23 cellular contexts compared by ENCODE assay signal in genomic region chr1:53145051-53145600, GRCh38. TPM values are rescaled to one million over a fixed set of nuclear protein-coding genes. Genes with fewer than 3 reads are reported as not detected.
A peak's percentile ranks its signal among the peaks of the same experiment; 100 is the strongest.
DNase-seq lines count a peak whose midpoint lies in the region; ATAC-seq, FAIRE-seq and TF ChIP-seq lines count a peak whose summit lies in the region.
"Had no signal": no experiment of that assay in that cellular context is flagged by ENCODE, and none has a peak within 500 bp of the region (broad histone marks: within the 10 kb centered on the region; RNA-seq: fewer than 3 reads in every experiment).

No MANE protein-coding gene starts in this region.

- no peaks in the 10 kb centered on the region for H3K36me3 ChIP-seq in HepG2 (replicated peaks in 1 of 2; ENCODE audit: control insufficient read depth in 1 of 2, insufficient read depth in 2 of 2, low read length in 2 of 2)
- no peaks in the 10 kb centered on the region for H3K36me3 ChIP-seq in right lobe of liver
- H3K36me3 ChIP-seq in esophagus muscularis mucosa = no peaks in the 10 kb centered on the region
- no peaks in the 10 kb centered on the region for H3K36me3 ChIP-seq in pancreas
- no peaks in the 10 kb centered on the region for H3K36me3 ChIP-seq in vagina
- H3K36me3 ChIP-seq: gastrocnemius medialis, left ventricle myocardium inferior had no signal

- H3K79me2 ChIP-seq in HepG2 (ENCODE audit: insufficient read depth, low read length) = no peaks in the 10 kb centered on the region

- H4K20me1 ChIP-seq in HepG2 (ENCODE audit: insufficient read depth, low read length) = no peaks in the 10 kb centered on the region

- FAIRE-seq in HepG2 (lab: Jason Lieb, UNC) = no peak
- FAIRE-seq in pancreas (lab: Jason Lieb, UNC) = no peak
- FAIRE-seq: H54 had no signal

- H2AFZ ChIP-seq in HepG2 (ENCODE audit: low read length) = no peak overlapping the region

- intact Hi-C loops in HepG2 (cut with micrococcal nuclease; ENCODE audit: unreplicated experiment) = loop anchor here (10.0 kb wide), 1 partner anchor 590 kb away; the partner anchor contains the start of gene TUT4
- intact Hi-C loops in right lobe of liver (cut with DNase I) = no loop called here
- intact Hi-C loops in esophagus muscularis mucosa (cut with DNase I) = no loop called here
- intact Hi-C loops in pancreas (cut with DNase I) = no loop called here
- intact Hi-C loops in vagina (cut with DNase I) = no loop called here

- H3K4me3 ChIP-seq in HepG2 (replicated peaks in 1 of 3; ENCODE audit: insufficient read depth in 1 of 3, low read depth in 2 of 3, low read length in 3 of 3) (peak overlapping the region; percentile 2 to 70 (median 39); a peak in 1 of 6 replicates), right lobe of liver (no peak overlapping the region), esophagus muscularis mucosa (no peak overlapping the region), pancreas (no peak overlapping the region), vagina (no peak overlapping the region)
- H3K4me3 ChIP-seq: gastrocnemius medialis, left ventricle myocardium inferior had no signal

- CTCF ChIA-PET in HepG2 (lab: Yijun Ruan, JAX; ENCODE audit: low intra/inter-chr PET ratio, low total read pairs) = no interaction called here

- peaks cover 71% of the 10 kb centered on the region for H3K4me1 ChIP-seq in HepG2 (ENCODE audit: insufficient read depth, low read length)
- peaks cover 0 to 23% (median 8%) of the 10 kb centered on the region in 4 donors for H3K4me1 ChIP-seq in right lobe of liver
- H3K4me1 ChIP-seq in esophagus muscularis mucosa = peaks cover 5 to 34% (median 27%) of the 10 kb centered on the region in 4 donors
- H3K4me1 ChIP-seq in pancreas = peaks cover 13 to 25% (median 16%) of the 10 kb centered on the region in 3 donors
- H3K4me1 ChIP-seq in vagina = peaks cover 16% of the 10 kb centered on the region

- in situ Hi-C loops in HepG2 (cut with HindIII; ENCODE audit: extremely low pct_ligation_motif_present, low pct_unique_long_range_greater_than_20kb) = no loop called here
- in situ Hi-C loops in KBM-7 (cut with MboI; ENCODE audit: low pct_unique_long_range_greater_than_20kb, low sequenced_read_pairs) = no loop called here

- peak overlapping the region; percentile 96 for H3K4me2 ChIP-seq in HepG2 (ENCODE audit: low read depth, low read length)

- H3K27ac ChIP-seq in HepG2 (ENCODE audit: extremely low read length, insufficient read depth, low read length) = peak overlapping the region; percentile 88
- H3K27ac ChIP-seq in right lobe of liver = peak overlapping the region in 1 of 3 donors; percentile 75
- H3K27ac ChIP-seq in esophagus muscularis mucosa (replicated peaks in 1 of 4) = peak overlapping the region; percentile 75 to 86 (median 78)
- peak overlapping the region; percentile 87 to 97 (median 93) for H3K27ac ChIP-seq in pancreas
- H3K27ac ChIP-seq in vagina = peak overlapping the region; percentile 72

- 41% methylated on average over 7 of the region's 11 CpGs for WGBS in HepG2 (ENCODE audit: low lambda C conversion rate)
- 66% methylated on average over 6 of the region's 11 CpGs for WGBS in right lobe of liver (ENCODE audit: insufficient coverage, low coverage, low lambda C conversion rate, missing lambda C conversion rate)
- 94% methylated on average over 10 of the region's 11 CpGs for WGBS in esophagus muscularis mucosa
- WGBS in pancreas, 2 donors = 79 to 82% methylated on average over 11 of the region's 11 CpGs

- H3K9me3 ChIP-seq in HepG2 (ENCODE audit: low read length) (no peaks in the 10 kb centered on the region), right lobe of liver (no peaks in the 10 kb centered on the region), esophagus muscularis mucosa (no peaks in the 10 kb centered on the region), pancreas (no peaks in the 10 kb centered on the region), vagina (no peaks in the 10 kb centered on the region)
- H3K9me3 ChIP-seq: gastrocnemius medialis, left ventricle myocardium inferior had no signal

- no peak for TF ChIP-seq CTCF in HepG2 (CRISPR knock-in tag; IDR thresholded peaks at IDR 0.05)
- no peak for TF ChIP-seq CTCF in right lobe of liver (IDR thresholded peaks at IDR 0.05)
- TF ChIP-seq CTCF in esophagus muscularis mucosa (IDR thresholded peaks at IDR 0.05) = no peak
- no peak for TF ChIP-seq CTCF in pancreas (IDR thresholded peaks at IDR 0.05)
- no peak for TF ChIP-seq CTCF in vagina (IDR thresholded peaks at IDR 0.05)

- POLR2A ChIA-PET in HepG2 (lab: Yijun Ruan, JAX) = interaction anchor here (0.7 to 4.8 kb wide), 27 partner anchors 8 to 442 kb away, joined by 3 to 62 read pairs (median 5); partner anchors contain the start of genes MAGOH and ZYG11B

- ATAC-seq in HepG2 (no peak), right lobe of liver (no peak), pancreas (peak in 2 of 4 donors; percentile 2 to 3), GM21528 (IDR thresholded peaks at IDR 0.05; ENCODE audit: low FRiP score, unreplicated experiment) (no peak)
- ATAC-seq: gastrocnemius medialis had no signal

- TSS peak; percentile 79 for BruUV-seq in HepG2 (replicated peaks; lab: Mats Ljungman, UMichigan)

- peak in 1 of 2 experiments; percentile 55; a peak in 1 of 4 replicates for TF ChIP-seq POLR2A in HepG2 (IDR thresholded peaks at IDR 0.05; ENCODE audit: insufficient read depth in 1 of 2, low read depth in 2 of 2, low read length in 2 of 2)
- TF ChIP-seq POLR2A in right lobe of liver (IDR thresholded peaks at IDR 0.05) = no peak
- TF ChIP-seq POLR2A in esophagus muscularis mucosa (IDR thresholded peaks at IDR 0.05; ENCODE audit: low read depth) = no peak
- no peak for TF ChIP-seq POLR2A in vagina (IDR thresholded peaks at IDR 0.05)

- peaks cover 0 to 2% of the 10 kb centered on the region in 2 experiments; a peak in 1 of 5 replicates for H3K27me3 ChIP-seq in HepG2 (ENCODE audit: control insufficient read depth in 1 of 2, insufficient read depth in 2 of 2, low read length in 2 of 2)
- H3K27me3 ChIP-seq in right lobe of liver = no peaks in the 10 kb centered on the region
- no peaks in the 10 kb centered on the region for H3K27me3 ChIP-seq in esophagus muscularis mucosa
- H3K27me3 ChIP-seq in pancreas = no peaks in the 10 kb centered on the region
- H3K27me3 ChIP-seq in vagina = no peaks in the 10 kb centered on the region
- H3K27me3 ChIP-seq: gastrocnemius medialis had no signal

- TF ChIP-seq EP300 in HepG2 (IDR thresholded peaks at IDR 0.05; ENCODE audit: low read depth in 2 of 2, low read length in 2 of 2) = no peak
- TF ChIP-seq EP300 in HepG2 (CRISPR knock-in tag; IDR thresholded peaks at IDR 0.05; ENCODE audit: borderline replicate concordance) = no peak
- TF ChIP-seq EP300 in esophagus muscularis mucosa (IDR thresholded peaks at IDR 0.05) = no peak

- no peak for DNase-seq in HepG2 (ENCODE audit: low spot score)
- no peak for DNase-seq in right lobe of liver
- DNase-seq in esophagus muscularis mucosa (ENCODE audit: extremely low spot score) = peak; percentile 88
- DNase-seq in pancreas = no peak
- DNase-seq in vagina (ENCODE audit: extremely low spot score in 2 of 2) = no peak
- DNase-seq in KBM-7 = no peak
- no peak for DNase-seq in C1 segment of cervical spinal cord (lab: John Stamatoyannopoulos, UW)
- DNase-seq: activated CD4-positive, alpha-beta T cell treated with anti-CD3 and anti-CD28 coated beads, Interleukin-2, amount 50 U/mL, for 48 hours; activated naive CD4-positive, alpha-beta T cell treated with anti-CD3 and anti-CD28 coated beads for 36 hours; CD4-positive, alpha-beta T cell; cortex of kidney; gastrocnemius medialis; left ventricle myocardium inferior; MM.1S; naive B cell; NCI-H1694 treated with DMSO at 0.1 percent for 48 hours; NCI-H345; posterior cingulate gyrus had no signal

- no peak for TF ChIP-seq RAD21 in HepG2 (CRISPR knock-in tag; IDR thresholded peaks at IDR 0.05)

- peak overlapping the region; percentile 78; the same call in 1 of the 2 replicates for H3K9ac ChIP-seq in HepG2 (ENCODE audit: insufficient read depth, low read depth, low read length)

RNA-seq across cellular contexts. Expression of gene SLC1A7, which starts 2.7 kb away (rescaled TPM):
- total RNA-seq in HepG2 (2016; rRNA removed; fragmentation: Illumina TruSeq; extraction: Trizol) (0.04 TPM in 1 of 2 replicates, not detected in the other), right lobe of liver (1 to 10 TPM in 1 of 6 experiments, under 1 TPM in 5; 0.31 to 1.3 (median 0.61) TPM), esophagus muscularis mucosa (1 to 10 TPM in 1 of 4 donors, under 1 TPM in 3; 0.45 to 3.7 (median 0.84) TPM), pancreas (not detected), vagina (not detected)
- 0.10 TPM in 1 of 2 replicates, not detected in the other for total RNA-seq in HepG2 (2016; cell fraction: cytosol; rRNA removed; fragmentation: Illumina TruSeq; extraction: Trizol; ENCODE audit: low read depth)
- 0.10 TPM in 1 of 2 replicates, not detected in the other for total RNA-seq in HepG2 (2016; cell fraction: insoluble cytoplasmic fraction; rRNA removed; fragmentation: Illumina TruSeq; extraction: Trizol)
- total RNA-seq in HepG2 (2016; cell fraction: membrane; rRNA removed; fragmentation: Illumina TruSeq; extraction: Trizol) = not detected in 2 replicates
- not detected in 2 replicates for total RNA-seq in HepG2 (2016; cell fraction: nucleus; rRNA removed; fragmentation: Illumina TruSeq; extraction: Trizol)
- polyA plus RNA-seq in HepG2 (2011; rRNA removed) (2.0 and 4.8 TPM in 2 replicates), pancreas (under 1 TPM; 0.15 to 0.35 TPM)
- 1.7 and 1.9 TPM in 2 replicates for polyA plus RNA-seq in HepG2 (2011; cell fraction: cytosol; rRNA removed)
- polyA plus RNA-seq in HepG2 (2011; cell fraction: nucleus; rRNA removed) = 10.0 and 14.8 TPM in 2 replicates
- 8.9 and 11.0 TPM in 2 replicates for polyA plus RNA-seq in HepG2 (2012)
- not detected in 2 replicates for polyA plus RNA-seq in HepG2 (2016; cell fraction: cytosol; fragmentation: Illumina TruSeq; extraction: Trizol; ENCODE audit: low read depth)
- not detected in 2 replicates for polyA plus RNA-seq in HepG2 (2016; cell fraction: insoluble cytoplasmic fraction; fragmentation: Illumina TruSeq; extraction: Trizol; ENCODE audit: low read depth)
- polyA plus RNA-seq in HepG2 (2016; cell fraction: membrane; fragmentation: Illumina TruSeq; extraction: Trizol; ENCODE audit: low read depth) = 0.07 TPM in 1 of 2 replicates, not detected in the other
- not detected in 2 replicates for polyA plus RNA-seq in HepG2 (2016; cell fraction: nucleus; fragmentation: Illumina TruSeq; extraction: Trizol; ENCODE audit: insufficient read depth, low read depth)
- 2.1 TPM in 1 of 2 replicates, not detected in the other for polyA minus RNA-seq in HepG2 (2011; rRNA and poly(A)+ RNA removed; ENCODE audit: low replicate concordance)
- polyA minus RNA-seq in HepG2 (2011; cell fraction: cytosol; rRNA and poly(A)+ RNA removed) = 0.70 and 0.99 TPM in 2 replicates
- polyA minus RNA-seq in HepG2 (2011; cell fraction: nucleus; rRNA and poly(A)+ RNA removed) = 0.77 and 2.1 TPM in 2 replicates
- total RNA-seq: activated naive CD4-positive, alpha-beta T cell treated with anti-CD3 and anti-CD28 coated beads for 36 hours; CD4-positive, alpha-beta T cell; Daoy; Right ventricle myocardium inferior; T-helper 1 cell treated with Interleukin-12 subunit alpha and Interleukin-12 subunit beta and Interleukin-4 antibody, amounts not matched to agents 30 ng/mL and 1 ng/mL, for 36 hours had no signal

RNA-seq across cellular contexts. Expression of gene CPT2, which starts 51.5 kb away (rescaled TPM):
- 14.1 and 14.6 TPM in 2 replicates for total RNA-seq in HepG2 (2016; rRNA removed; fragmentation: Illumina TruSeq; extraction: Trizol)
- 1.1 and 1.2 TPM in 2 replicates for total RNA-seq in HepG2 (2016; cell fraction: cytosol; rRNA removed; fragmentation: Illumina TruSeq; extraction: Trizol; ENCODE audit: low read depth)
- total RNA-seq in HepG2 (2016; cell fraction: insoluble cytoplasmic fraction; rRNA removed; fragmentation: Illumina TruSeq; extraction: Trizol) = 13.1 and 14.0 TPM in 2 replicates
- 3.0 and 3.7 TPM in 2 replicates for total RNA-seq in HepG2 (2016; cell fraction: membrane; rRNA removed; fragmentation: Illumina TruSeq; extraction: Trizol)
- total RNA-seq in HepG2 (2016; cell fraction: nucleus; rRNA removed; fragmentation: Illumina TruSeq; extraction: Trizol) = 6.2 and 7.9 TPM in 2 replicates
- polyA plus RNA-seq in HepG2 (2011; rRNA removed) = 12.6 and 16.0 TPM in 2 replicates
- 12.6 and 14.8 TPM in 2 replicates for polyA plus RNA-seq in HepG2 (2011; cell fraction: cytosol; rRNA removed)
- polyA plus RNA-seq in HepG2 (2011; cell fraction: nucleus; rRNA removed) = 5.6 and 7.7 TPM in 2 replicates
- polyA plus RNA-seq in HepG2 (2012) = 9.1 and 13.6 TPM in 2 replicates
- polyA plus RNA-seq in HepG2 (2016; cell fraction: cytosol; fragmentation: Illumina TruSeq; extraction: Trizol; ENCODE audit: low read depth) = 1.0 and 1.2 TPM in 2 replicates
- 15.4 and 15.6 TPM in 2 replicates for polyA plus RNA-seq in HepG2 (2016; cell fraction: insoluble cytoplasmic fraction; fragmentation: Illumina TruSeq; extraction: Trizol; ENCODE audit: low read depth)
- 1.8 and 2.2 TPM in 2 replicates for polyA plus RNA-seq in HepG2 (2016; cell fraction: membrane; fragmentation: Illumina TruSeq; extraction: Trizol; ENCODE audit: low read depth)
- 9.0 and 10.7 TPM in 2 replicates for polyA plus RNA-seq in HepG2 (2016; cell fraction: nucleus; fragmentation: Illumina TruSeq; extraction: Trizol; ENCODE audit: insufficient read depth, low read depth)
- polyA minus RNA-seq in HepG2 (2011; rRNA and poly(A)+ RNA removed; ENCODE audit: low replicate concordance) = 13.9 and 25.3 TPM in 2 replicates
- 8.6 and 11.3 TPM in 2 replicates for polyA minus RNA-seq in HepG2 (2011; cell fraction: cytosol; rRNA and poly(A)+ RNA removed)
- 7.3 and 12.7 TPM in 2 replicates for polyA minus RNA-seq in HepG2 (2011; cell fraction: nucleus; rRNA and poly(A)+ RNA removed)
- 100 to 1,000 TPM in 2 of 6 experiments, 10 to 100 TPM in 4; 37.6 to 108 (median 81.6) TPM for total RNA-seq in right lobe of liver
- total RNA-seq in esophagus muscularis mucosa = 10 to 100 TPM; 11.4 to 19.1 (median 16.0) TPM
- 10 to 100 TPM in 5 of 6 donors, 1 to 10 TPM in 1; 9.2 to 13.4 (median 10.9) TPM for total RNA-seq in pancreas
- 10 to 100 TPM in 1 of 2 donors, 1 to 10 TPM in 1; 6.3 to 12.4 TPM for polyA plus RNA-seq in pancreas
- total RNA-seq in vagina = 16.7 TPM

Comparison
In these comparisons a context has a peak if more than half of its experiments do, and no peak if none do; other contexts are left out.
1. H3K4me3 ChIP-seq: peak in HepG2 (3 of 3); none in right lobe of liver (0 of 3), esophagus muscularis mucosa (0 of 4), pancreas (0 of 4) and vagina (0 of 2).